1 cellular context compared by ENCODE assay signal in the genomic region with DNA sequence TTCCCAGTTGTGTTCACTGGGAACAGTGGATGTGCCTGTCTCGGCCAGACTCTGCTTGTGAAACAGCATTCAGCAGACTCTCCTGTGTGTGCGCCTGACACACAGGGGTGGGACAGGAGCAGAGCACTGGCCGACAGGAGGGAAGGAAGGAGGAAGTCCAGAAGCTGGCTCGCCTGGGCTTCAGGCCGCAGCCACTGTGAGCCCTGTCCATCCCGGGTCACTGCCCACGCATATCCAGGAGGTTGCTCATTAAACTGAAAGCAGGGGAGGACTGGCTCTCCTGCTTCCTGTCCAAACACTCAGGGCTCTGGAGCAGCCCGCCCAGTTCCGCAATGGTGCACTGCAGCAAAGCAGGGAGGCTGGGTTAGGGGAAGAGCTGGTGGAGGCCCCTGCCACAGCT.
TF ChIP-seq lines count a peak whose summit lies in the region.

No MANE protein-coding gene starts in this region.

TF ChIP-seq in H1, 55 proteins besides CTCF, POLR2A, EP300 and RAD21 (continued from another document):
- TF ChIP-seq, protein P1, sequence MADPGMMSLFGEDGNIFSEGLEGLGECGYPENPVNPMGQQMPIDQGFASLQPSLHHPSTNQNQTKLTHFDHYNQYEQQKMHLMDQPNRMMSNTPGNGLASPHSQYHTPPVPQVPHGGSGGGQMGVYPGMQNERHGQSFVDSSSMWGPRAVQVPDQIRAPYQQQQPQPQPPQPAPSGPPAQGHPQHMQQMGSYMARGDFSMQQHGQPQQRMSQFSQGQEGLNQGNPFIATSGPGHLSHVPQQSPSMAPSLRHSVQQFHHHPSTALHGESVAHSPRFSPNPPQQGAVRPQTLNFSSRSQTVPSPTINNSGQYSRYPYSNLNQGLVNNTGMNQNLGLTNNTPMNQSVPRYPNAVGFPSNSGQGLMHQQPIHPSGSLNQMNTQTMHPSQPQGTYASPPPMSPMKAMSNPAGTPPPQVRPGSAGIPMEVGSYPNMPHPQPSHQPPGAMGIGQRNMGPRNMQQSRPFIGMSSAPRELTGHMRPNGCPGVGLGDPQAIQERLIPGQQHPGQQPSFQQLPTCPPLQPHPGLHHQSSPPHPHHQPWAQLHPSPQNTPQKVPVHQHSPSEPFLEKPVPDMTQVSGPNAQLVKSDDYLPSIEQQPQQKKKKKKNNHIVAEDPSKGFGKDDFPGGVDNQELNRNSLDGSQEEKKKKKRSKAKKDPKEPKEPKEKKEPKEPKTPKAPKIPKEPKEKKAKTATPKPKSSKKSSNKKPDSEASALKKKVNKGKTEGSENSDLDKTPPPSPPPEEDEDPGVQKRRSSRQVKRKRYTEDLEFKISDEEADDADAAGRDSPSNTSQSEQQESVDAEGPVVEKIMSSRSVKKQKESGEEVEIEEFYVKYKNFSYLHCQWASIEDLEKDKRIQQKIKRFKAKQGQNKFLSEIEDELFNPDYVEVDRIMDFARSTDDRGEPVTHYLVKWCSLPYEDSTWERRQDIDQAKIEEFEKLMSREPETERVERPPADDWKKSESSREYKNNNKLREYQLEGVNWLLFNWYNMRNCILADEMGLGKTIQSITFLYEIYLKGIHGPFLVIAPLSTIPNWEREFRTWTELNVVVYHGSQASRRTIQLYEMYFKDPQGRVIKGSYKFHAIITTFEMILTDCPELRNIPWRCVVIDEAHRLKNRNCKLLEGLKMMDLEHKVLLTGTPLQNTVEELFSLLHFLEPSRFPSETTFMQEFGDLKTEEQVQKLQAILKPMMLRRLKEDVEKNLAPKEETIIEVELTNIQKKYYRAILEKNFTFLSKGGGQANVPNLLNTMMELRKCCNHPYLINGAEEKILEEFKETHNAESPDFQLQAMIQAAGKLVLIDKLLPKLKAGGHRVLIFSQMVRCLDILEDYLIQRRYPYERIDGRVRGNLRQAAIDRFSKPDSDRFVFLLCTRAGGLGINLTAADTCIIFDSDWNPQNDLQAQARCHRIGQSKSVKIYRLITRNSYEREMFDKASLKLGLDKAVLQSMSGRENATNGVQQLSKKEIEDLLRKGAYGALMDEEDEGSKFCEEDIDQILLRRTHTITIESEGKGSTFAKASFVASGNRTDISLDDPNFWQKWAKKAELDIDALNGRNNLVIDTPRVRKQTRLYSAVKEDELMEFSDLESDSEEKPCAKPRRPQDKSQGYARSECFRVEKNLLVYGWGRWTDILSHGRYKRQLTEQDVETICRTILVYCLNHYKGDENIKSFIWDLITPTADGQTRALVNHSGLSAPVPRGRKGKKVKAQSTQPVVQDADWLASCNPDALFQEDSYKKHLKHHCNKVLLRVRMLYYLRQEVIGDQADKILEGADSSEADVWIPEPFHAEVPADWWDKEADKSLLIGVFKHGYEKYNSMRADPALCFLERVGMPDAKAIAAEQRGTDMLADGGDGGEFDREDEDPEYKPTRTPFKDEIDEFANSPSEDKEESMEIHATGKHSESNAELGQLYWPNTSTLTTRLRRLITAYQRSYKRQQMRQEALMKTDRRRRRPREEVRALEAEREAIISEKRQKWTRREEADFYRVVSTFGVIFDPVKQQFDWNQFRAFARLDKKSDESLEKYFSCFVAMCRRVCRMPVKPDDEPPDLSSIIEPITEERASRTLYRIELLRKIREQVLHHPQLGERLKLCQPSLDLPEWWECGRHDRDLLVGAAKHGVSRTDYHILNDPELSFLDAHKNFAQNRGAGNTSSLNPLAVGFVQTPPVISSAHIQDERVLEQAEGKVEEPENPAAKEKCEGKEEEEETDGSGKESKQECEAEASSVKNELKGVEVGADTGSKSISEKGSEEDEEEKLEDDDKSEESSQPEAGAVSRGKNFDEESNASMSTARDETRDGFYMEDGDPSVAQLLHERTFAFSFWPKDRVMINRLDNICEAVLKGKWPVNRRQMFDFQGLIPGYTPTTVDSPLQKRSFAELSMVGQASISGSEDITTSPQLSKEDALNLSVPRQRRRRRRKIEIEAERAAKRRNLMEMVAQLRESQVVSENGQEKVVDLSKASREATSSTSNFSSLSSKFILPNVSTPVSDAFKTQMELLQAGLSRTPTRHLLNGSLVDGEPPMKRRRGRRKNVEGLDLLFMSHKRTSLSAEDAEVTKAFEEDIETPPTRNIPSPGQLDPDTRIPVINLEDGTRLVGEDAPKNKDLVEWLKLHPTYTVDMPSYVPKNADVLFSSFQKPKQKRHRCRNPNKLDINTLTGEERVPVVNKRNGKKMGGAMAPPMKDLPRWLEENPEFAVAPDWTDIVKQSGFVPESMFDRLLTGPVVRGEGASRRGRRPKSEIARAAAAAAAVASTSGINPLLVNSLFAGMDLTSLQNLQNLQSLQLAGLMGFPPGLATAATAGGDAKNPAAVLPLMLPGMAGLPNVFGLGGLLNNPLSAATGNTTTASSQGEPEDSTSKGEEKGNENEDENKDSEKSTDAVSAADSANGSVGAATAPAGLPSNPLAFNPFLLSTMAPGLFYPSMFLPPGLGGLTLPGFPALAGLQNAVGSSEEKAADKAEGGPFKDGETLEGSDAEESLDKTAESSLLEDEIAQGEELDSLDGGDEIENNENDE (IDR thresholded peaks at IDR 0.05; ENCODE audit: insufficient replicate concordance, low read length): no peak
- TF ChIP-seq YY1 (IDR thresholded peaks at IDR 0.05; ENCODE audit: low read depth, low read length): no peak
TF ChIP-seq in H1: peak in this region for 0.
